ENCODE assay signal across 3 cellular contexts in genomic region chr3:52196977-52197376, GRCh38.
A peak's percentile ranks its signal among the peaks of the same experiment; 100 is the strongest.
TF ChIP-seq lines count a peak whose summit lies in the region.

No MANE protein-coding gene starts in this region.

TF ChIP-seq in SK-N-SH, 30 proteins besides CTCF, POLR2A, EP300 and RAD21:
- TF ChIP-seq RXRA (IDR thresholded peaks at IDR 0.05; ENCODE audit: borderline replicate concordance, low read depth): no peak
- TF ChIP-seq GATA2 (CRISPR knock-in tag; IDR thresholded peaks at IDR 0.05): no peak
TF ChIP-seq in SK-N-SH: peak in this region for 0.

TF ChIP-seq in SK-N-SH treated with all-trans-retinoic acid at 6 μM for 48 hours, 23 proteins besides CTCF, POLR2A, EP300 and RAD21:
- TF ChIP-seq ZNF8 (CRISPR knock-in tag; IDR thresholded peaks at IDR 0.05) (no peak), GLIS3 (CRISPR knock-in tag; IDR thresholded peaks at IDR 0.05) (no peak), ISL1 (CRISPR knock-in tag; IDR thresholded peaks at IDR 0.05) (no peak), SNAI2 (CRISPR knock-in tag; IDR thresholded peaks at IDR 0.05) (no peak), CSRNP3 (CRISPR knock-in tag; IDR thresholded peaks at IDR 0.05) (no peak), PPARA (CRISPR knock-in tag; IDR thresholded peaks at IDR 0.05; ENCODE audit: borderline replicate concordance) (no peak), OSR1 (CRISPR knock-in tag; IDR thresholded peaks at IDR 0.05) (no peak), ZFP3 (CRISPR knock-in tag; IDR thresholded peaks at IDR 0.05) (no peak), ZNF70 (CRISPR knock-in tag; IDR thresholded peaks at IDR 0.05) (no peak), TCF4 (CRISPR knock-in tag; IDR thresholded peaks at IDR 0.05; ENCODE audit: borderline replicate concordance) (no peak), BACH2 (CRISPR knock-in tag; IDR thresholded peaks at IDR 0.05; ENCODE audit: borderline replicate concordance) (no peak), ZNF565 (CRISPR knock-in tag; conservative IDR thresholded peaks at IDR 0.05; ENCODE audit: low read depth) (no peak), POU6F1 (CRISPR knock-in tag; IDR thresholded peaks at IDR 0.05; ENCODE audit: borderline replicate concordance, low read depth) (no peak)
TF ChIP-seq in SK-N-SH treated with all-trans-retinoic acid at 6 μM for 48 hours: peak in this region for 0.

TF ChIP-seq in HepG2, 621 proteins besides CTCF, POLR2A, EP300 and RAD21:
- TF ChIP-seq TBX2 (CRISPR knock-in tag; IDR thresholded peaks at IDR 0.05; ENCODE audit: borderline replicate concordance): peak; percentile 5; the same call in 1 of the 2 replicates
- no peak for TF ChIP-seq PATZ1 (CRISPR knock-in tag; IDR thresholded peaks at IDR 0.05)
- TF ChIP-seq MXD1 (CRISPR knock-in tag; IDR thresholded peaks at IDR 0.05): 0 out of 2 replicates have a peak, but pooled peaks have one; percentile 13
- TF ChIP-seq ELF1 (CRISPR knock-in tag; IDR thresholded peaks at IDR 0.05): no peak
- no peak for TF ChIP-seq ESRRA (CRISPR knock-in tag; IDR thresholded peaks at IDR 0.05; ENCODE audit: low read depth)
- TF ChIP-seq HNRNPL (IDR thresholded peaks at IDR 0.05; ENCODE audit: low read depth, low read length): 0 out of 2 replicates have a peak, but pooled peaks have one; percentile 23
- TF ChIP-seq TFAP4 (IDR thresholded peaks at IDR 0.05; ENCODE audit: borderline replicate concordance, low read depth): peak; percentile 22; the same call in 1 of the 2 replicates
